In the genomic region with DNA sequence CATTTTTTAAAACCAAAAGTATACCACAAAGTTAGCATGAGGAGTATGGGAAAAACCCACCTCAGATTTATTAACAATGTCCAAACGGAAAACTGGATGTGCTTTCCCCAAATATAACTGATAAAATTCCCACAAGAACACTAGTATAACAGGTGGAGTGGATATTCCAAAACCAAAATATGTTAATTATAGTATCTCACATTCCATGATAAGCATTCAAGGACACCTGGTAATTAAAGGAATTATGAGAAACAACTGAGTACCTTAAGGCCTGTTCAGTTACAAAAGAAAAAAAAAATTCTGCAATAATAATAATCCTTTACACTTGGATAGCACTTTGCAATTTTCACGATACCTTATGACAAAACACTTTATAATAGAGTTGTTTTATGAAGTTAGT, we compare ENCODE assay signal across 8 cellular contexts. TPM values are rescaled to one million over a fixed set of nuclear protein-coding genes. Genes with fewer than 3 reads are reported as not detected.
A peak's percentile ranks its signal among the peaks of the same experiment; 100 is the strongest.
DNase-seq lines count a peak whose midpoint lies in the region; ATAC-seq and TF ChIP-seq lines count a peak whose summit lies in the region.

No MANE protein-coding gene starts in this region.

- H3K23ac ChIP-seq in H9 (ENCODE audit: insufficient read length, low read depth, low read length) = no peak overlapping the region

- H3K9ac ChIP-seq in H9 (ENCODE audit: extremely low read depth, insufficient read length, low read length) = no peak overlapping the region

- H3K9me3 Mint-ChIP-seq in H9 (no peaks in the 10 kb centered on the region; a peak in 1 of 5 replicates), memory B cell (no peaks in the 10 kb centered on the region)
- no peaks in the 10 kb centered on the region for H3K9me3 Mint-ChIP-seq in activated naive CD8-positive, alpha-beta T cell (ENCODE audit: low read depth)

- POLR2A ChIA-PET in AG04450 (lab: Yijun Ruan, JAX) = interaction anchor here (4.1 kb wide), 1 partner anchor 62 kb away, joined by 142 read pairs; a partner anchor contains a TSS

- H3K23me2 ChIP-seq in H9 (ENCODE audit: insufficient read length, low read depth, low read length, poor library complexity, severe bottlenecking) = peaks cover 6% of the 10 kb centered on the region

- H3K79me2 ChIP-seq in H9 (ENCODE audit: insufficient read depth, low read length) = peaks cover 6% of the 10 kb centered on the region; the same call in 1 of the 2 replicates

- no CpG with 5 or more reads among the region's 2 CpGs for WGBS in H9 (ENCODE audit: extremely low coverage, insufficient read length, low lambda C conversion rate)
- 84 to 91% (median 87%) methylated on average over 2 of the region's 2 CpGs for WGBS in adrenal gland, 4 donors

- no peak overlapping the region for H4K5ac ChIP-seq in H9 (ENCODE audit: insufficient read length, low read depth, low read length)

- no peak overlapping the region for H4K91ac ChIP-seq in H9 (ENCODE audit: insufficient read length, low read depth, low read length)

- H2BK12ac ChIP-seq in H9 (ENCODE audit: insufficient read length, low read depth, low read length) = no peak overlapping the region

- peak overlapping the region; percentile 97 for H3K4me3 Mint-ChIP-seq in H9
- peak overlapping the region; percentile 91 for H3K4me3 Mint-ChIP-seq in activated naive CD8-positive, alpha-beta T cell
- peak overlapping the region; percentile 99 for H3K4me3 Mint-ChIP-seq in memory B cell

- H3K4me3 ChIP-seq in AG04450 (ENCODE audit: low read depth, low read length) (peak overlapping the region; percentile 94), adrenal gland (no peak overlapping the region)

- no peak overlapping the region for H3K27ac Mint-ChIP-seq in H9
- H3K27ac Mint-ChIP-seq in activated naive CD8-positive, alpha-beta T cell = no peak overlapping the region
- H3K27ac Mint-ChIP-seq in memory B cell = peak overlapping the region; percentile 96

- no peak overlapping the region for H3K4ac ChIP-seq in H9 (ENCODE audit: low read depth, low read length)

- H2AK5ac ChIP-seq in H9 (ENCODE audit: insufficient read length, low read length) = no peak overlapping the region

- no peak for TF ChIP-seq POLR2A in adrenal gland (IDR thresholded peaks at IDR 0.05)

- no peak overlapping the region for H2BK15ac ChIP-seq in H9 (ENCODE audit: low read depth, low read length)

- H3K56ac ChIP-seq in H9 (ENCODE audit: insufficient read length, low read depth, low read length) = no peak overlapping the region

- no peak overlapping the region for H4K8ac ChIP-seq in H9 (replicated peaks; ENCODE audit: insufficient read length, low read depth, low read length)

- no peak overlapping the region for H3K18ac ChIP-seq in H9 (ENCODE audit: insufficient read length, low read depth, low read length)

- H3K27me3 Mint-ChIP-seq in H9 (ENCODE audit: low read depth) = no peaks in the 10 kb centered on the region
- H3K27me3 Mint-ChIP-seq in activated naive CD8-positive, alpha-beta T cell = no peaks in the 10 kb centered on the region
- no peaks in the 10 kb centered on the region for H3K27me3 Mint-ChIP-seq in memory B cell

- H3K27me3 ChIP-seq in AG04450 (ENCODE audit: control insufficient read depth, insufficient read depth, low read length) = no peaks in the 10 kb centered on the region
- no peaks in the 10 kb centered on the region for H3K27me3 ChIP-seq in H9 (ENCODE audit: insufficient read depth, low read length)
- H3K27me3 ChIP-seq in adrenal gland = no peaks in the 10 kb centered on the region

- no peaks in the 10 kb centered on the region for H4K20me1 ChIP-seq in H9 (ENCODE audit: control insufficient read depth, insufficient read depth, insufficient read length)

- H2AFZ ChIP-seq in H9 (ENCODE audit: low read length) = no peak overlapping the region

- peak overlapping the region; percentile 96 for H3K4me2 ChIP-seq in H9 (ENCODE audit: insufficient read depth, insufficient read length, low read length)

- no peaks in the 10 kb centered on the region for H3K36me3 ChIP-seq in adrenal gland (replicated peaks in 1 of 2)

- DNase-seq in AG04450 (ENCODE audit: low read depth, low spot score) = no peak
- DNase-seq in H9 = no peak
- no peak for DNase-seq in memory B cell (ENCODE audit: low spot score in 2 of 2)
- no peak for DNase-seq in adrenal gland
- DNase-seq in NCI-H2171 treated with DMSO at 0.1 percent for 48 hours (lab: John Stamatoyannopoulos, UW) = no peak
- no peak for DNase-seq in NCI-H2107 treated with DMSO at 0.1 percent for 48 hours (lab: John Stamatoyannopoulos, UW; ENCODE audit: unreplicated experiment)

- TF ChIP-seq CTCF in AG04450 (IDR thresholded peaks at IDR 0.05; ENCODE audit: low read depth, low read length) = no peak
- TF ChIP-seq CTCF in H9 (conservative IDR thresholded peaks at IDR 0.05) = no peak
- TF ChIP-seq CTCF in adrenal gland (IDR thresholded peaks at IDR 0.05) = no peak

- no peak overlapping the region for H2BK5ac ChIP-seq in H9 (ENCODE audit: insufficient read length, low read length)

- H3K36me3 Mint-ChIP-seq in H9 (ENCODE audit: insufficient read depth in 1 of 3, low read depth in 3 of 3) (peaks cover 0 to 2% (median 0%) of the 10 kb centered on the region in 3 experiments; a peak in 2 of 7 replicates), memory B cell (no peaks in the 10 kb centered on the region)
- no peaks in the 10 kb centered on the region for H3K36me3 Mint-ChIP-seq in activated naive CD8-positive, alpha-beta T cell

- no peak overlapping the region for H3K14ac ChIP-seq in H9 (ENCODE audit: insufficient read depth, low read length)

- no peak overlapping the region for H3K27ac ChIP-seq in AG04450 (ENCODE audit: low read depth, low read length)
- no peak overlapping the region for H3K27ac ChIP-seq in H9 (ENCODE audit: insufficient read length, low read depth, low read length)
- H3K27ac ChIP-seq in adrenal gland = no peak overlapping the region

- no peak overlapping the region for H2BK20ac ChIP-seq in H9 (ENCODE audit: low read depth, low read length, poor library complexity, severe bottlenecking)

- H3K4me1 Mint-ChIP-seq in H9 = peaks cover 14 to 16% of the 10 kb centered on the region in 2 experiments
- H3K4me1 Mint-ChIP-seq in activated naive CD8-positive, alpha-beta T cell (ENCODE audit: low read depth) = peaks cover 22% of the 10 kb centered on the region
- peaks cover 21% of the 10 kb centered on the region for H3K4me1 Mint-ChIP-seq in memory B cell

- H3K79me1 ChIP-seq in H9 (ENCODE audit: insufficient read depth, low read depth, low read length, poor library complexity, severe bottlenecking) = no peaks in the 10 kb centered on the region

- CTCF ChIA-PET in AG04450 (lab: Charles Lee) = interaction anchor here (0.6 to 2.0 kb wide), 3 partner anchors 38 to 285 kb away, joined by 3 to 7 read pairs (median 3); no protein-coding TSS in a partner anchor

- H3K9me3 ChIP-seq in AG04450 (ENCODE audit: control insufficient read depth, insufficient read depth, low read length) (no peaks in the 10 kb centered on the region; the same call in 1 of the 2 replicates), H9 (ENCODE audit: control insufficient read depth, low read depth, low read length) (no peaks in the 10 kb centered on the region), adrenal gland (replicated peaks in 1 of 3) (no peaks in the 10 kb centered on the region)

- no peak overlapping the region for H3T11ph ChIP-seq in H9 (ENCODE audit: low read length)

- H3K4me1 ChIP-seq in H9 (ENCODE audit: insufficient read depth, low read length) = no peaks in the 10 kb centered on the region
- peaks cover 8 to 30% of the 10 kb centered on the region in 2 donors for H3K4me1 ChIP-seq in adrenal gland (replicated peaks in 1 of 2)

- intact Hi-C loops in adrenal gland (cut with DNase I) = no loop called here

- ATAC-seq in memory B cell (ENCODE audit: low read depth) (no peak), GM18870 (IDR thresholded peaks at IDR 0.05; ENCODE audit: unreplicated experiment) (no peak)

- H2BK120ac ChIP-seq in H9 (ENCODE audit: low read depth, low read length, poor library complexity, severe bottlenecking) = no peak overlapping the region

RNA-seq across cellular contexts. Expression of a gene that starts 1.9 kb away (rescaled TPM):
- 15.1 and 21.4 TPM in 2 replicates for polyA plus RNA-seq in AG04450 (2011; rRNA removed)
- 11.1 and 16.2 TPM in 2 replicates for polyA minus RNA-seq in AG04450 (2011; rRNA and poly(A)+ RNA removed)
- total RNA-seq in H9 (2021) = 6.6 and 7.0 TPM in 2 replicates
- 10 to 100 TPM in 3 of 8 donors, 1 to 10 TPM in 5; 5.4 to 59.1 (median 8.8) TPM for total RNA-seq in adrenal gland
- 1 to 10 TPM; 3.5 to 5.6 (median 4.5) TPM for polyA plus RNA-seq in adrenal gland
